ENCODE assay signal across 24 cellular contexts in genomic region chr20:64006490-64006889, GRCh38. TPM values are rescaled to one million over a fixed set of nuclear protein-coding genes. Genes with fewer than 3 reads are reported as not detected.
"Had no signal": no experiment of that assay in that cellular context is flagged by ENCODE, and none has a peak within 500 bp of the region (broad histone marks: within the 10 kb centered on the region; RNA-seq: fewer than 3 reads in every experiment).

No MANE protein-coding gene starts in this region.

- H3K27me3 ChIP-seq: ascending aorta, body of pancreas had no signal

- H3K27me3 Mint-ChIP-seq: activated CD8-positive, alpha-beta memory T cell treated with anti-CD3 and anti-CD28 coated beads, Interleukin-2, amount 10 ng/mL, durations not matched to agents 7 days and 5 days; activated naive CD8-positive, alpha-beta T cell treated with anti-CD3 and anti-CD28 coated beads, Interleukin-2, amount 50 U/mL, for 24 hours; activated T-cell treated with anti-CD3 and anti-CD28 coated beads, Interleukin-2, amount 50 U/mL, for 24 hours had no signal

- H3K4me3 Mint-ChIP-seq: activated CD8-positive, alpha-beta memory T cell treated with anti-CD3 and anti-CD28 coated beads, Interleukin-2, amount 10 ng/mL, durations not matched to agents 7 days and 5 days; activated naive CD8-positive, alpha-beta T cell treated with anti-CD3 and anti-CD28 coated beads, Interleukin-2, amount 50 U/mL, for 24 hours; activated T-cell treated with anti-CD3 and anti-CD28 coated beads, Interleukin-2, amount 50 U/mL, for 24 hours; activated T-helper 1 cell treated with anti-CD3 and anti-CD28 coated beads, Interleukin-12 subunit alpha, Interleukin-12 subunit beta, Interleukin-2, Interleukin-4 antibody, amounts not matched to agents 30 ng/mL and 10 ng/mL and 1 ng/mL, durations not matched to agents 14 hours and 24 hours and 36 hours had no signal

- ATAC-seq: activated naive CD8-positive, alpha-beta T cell treated with anti-CD3 and anti-CD28 coated beads, Interleukin-2, amount 50 U/mL, for 24 hours had no signal

- H3K27ac Mint-ChIP-seq: activated CD8-positive, alpha-beta memory T cell treated with anti-CD3 and anti-CD28 coated beads, Interleukin-2, amount 10 ng/mL, durations not matched to agents 7 days and 5 days; activated naive CD8-positive, alpha-beta T cell treated with anti-CD3 and anti-CD28 coated beads, Interleukin-2, amount 50 U/mL, for 24 hours; activated T-cell treated with anti-CD3 and anti-CD28 coated beads, Interleukin-2, amount 50 U/mL, for 24 hours; activated T-helper 1 cell treated with anti-CD3 and anti-CD28 coated beads, Interleukin-12 subunit alpha, Interleukin-12 subunit beta, Interleukin-2, Interleukin-4 antibody, amounts not matched to agents 30 ng/mL and 10 ng/mL and 1 ng/mL, durations not matched to agents 14 hours and 24 hours and 36 hours had no signal

- FAIRE-seq: bronchial epithelial cell had no signal

- H3K4me1 ChIP-seq: ascending aorta, body of pancreas had no signal

- H3K4me3 ChIP-seq: ascending aorta, body of pancreas had no signal

- DNase-seq: activated CD4-positive, alpha-beta T cell treated with anti-CD3 and anti-CD28 coated beads for 48 hours; activated CD4-positive, alpha-beta T cell treated with anti-CD3 and anti-CD28 coated beads, Interleukin-2, amount 50 U/mL, for 4 hours; activated CD4-positive, CD25-positive, alpha-beta regulatory T cell treated with anti-CD3 and anti-CD28 coated beads, Interleukin-2, amount 50 U/mL, for 72 hours; activated CD8-positive, alpha-beta memory T cell treated with anti-CD3 and anti-CD28 coated beads, Interleukin-2, amount 10 ng/mL, durations not matched to agents 7 days and 5 days; activated effector memory CD4-positive, alpha-beta T cell treated with anti-CD3 and anti-CD28 coated beads, Interleukin-2, amount 50 U/mL, for 16 hours; activated naive CD4-positive, alpha-beta T cell treated with Interleukin-2 at 50 U/mL for 16 hours; activated naive CD8-positive, alpha-beta T cell treated with anti-CD3 and anti-CD28 coated beads, Interleukin-2, amount 50 U/mL, for 24 hours; activated T-cell treated with anti-CD3 and anti-CD28 coated beads, Interleukin-2, amount 50 U/mL, for 24 hours; amniotic stem cell; body of pancreas; central memory CD4-positive, alpha-beta T cell; Kasumi-1; NCI-H1105 treated with DMSO at 0.1 percent for 48 hours; NCI-H187 treated with DMSO at 0.1 percent for 48 hours; NCI-H2107; NCI-H226; NCI-H510A; NCI-H526 treated with DMSO at 0.1 percent for 48 hours; NCI-H82; SIG-M5 had no signal

- H3K9me3 ChIP-seq: ascending aorta, body of pancreas had no signal

- H3K27ac ChIP-seq: ascending aorta, body of pancreas had no signal

RNA-seq across cellular contexts. Expression of gene SAMD10, which starts 27.0 kb away (rescaled TPM):
- total RNA-seq: ascending aorta had no signal

RNA-seq across cellular contexts. Expression of gene C20orf204, which starts 29.5 kb away (rescaled TPM):
- total RNA-seq: ascending aorta had no signal

RNA-seq across cellular contexts. Expression of gene SOX18, which starts 42.9 kb away (rescaled TPM):
- total RNA-seq: bronchial epithelial cell, OCI-LY7 had no signal
